In the genomic region with DNA sequence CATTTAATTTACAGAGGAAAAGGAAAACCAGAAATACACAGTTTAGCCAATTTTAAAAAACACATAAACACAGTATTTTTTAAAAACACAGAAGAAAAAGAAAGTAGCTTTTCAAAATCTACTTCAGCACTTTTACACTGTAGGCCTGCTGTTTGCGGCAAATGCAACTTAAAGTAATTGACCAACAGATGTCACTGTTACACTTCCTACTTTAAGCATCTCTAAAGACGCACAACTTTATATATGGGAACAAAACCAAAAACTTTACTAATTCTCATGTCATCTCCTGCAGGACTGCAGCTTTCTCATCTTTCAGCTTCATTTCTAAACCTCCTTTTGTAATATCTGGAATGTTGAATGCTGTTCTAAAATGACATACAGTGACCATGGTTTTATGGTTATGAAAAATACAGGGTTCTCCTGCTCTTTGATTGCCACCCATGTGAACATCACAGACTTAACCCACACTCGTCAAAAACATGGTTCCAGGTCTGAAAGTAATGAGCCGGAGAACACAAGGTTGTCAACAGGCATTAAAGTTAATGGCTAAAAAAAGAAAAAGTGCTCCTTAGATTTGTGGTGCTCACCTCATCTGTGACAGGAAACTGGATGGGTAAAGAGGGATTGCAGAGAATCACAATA, we compare ENCODE assay signal across 9 cellular contexts.
DNase-seq lines count a peak whose midpoint lies in the region; ATAC-seq and TF ChIP-seq lines count a peak whose summit lies in the region.
"Had no signal": no experiment of that assay in that cellular context is flagged by ENCODE, and none has a peak within 500 bp of the region (broad histone marks: within the 10 kb centered on the region; RNA-seq: fewer than 3 reads in every experiment).

No MANE protein-coding gene starts in this region.

- H3K27ac Mint-ChIP-seq in activated CD4-positive, alpha-beta T cell treated with anti-CD3 and anti-CD28 coated beads, Interleukin-2, amount 10 ng/mL, durations not matched to agents 24 days and 14 days, result no peak overlapping the region
- no peak overlapping the region for H3K27ac Mint-ChIP-seq in activated CD4-positive, alpha-beta memory T cell treated with anti-CD3 and anti-CD28 coated beads for 36 hours
- H3K27ac Mint-ChIP-seq: activated naive CD8-positive, alpha-beta T cell had no signal

- no peaks in the 10 kb centered on the region for H3K9me3 ChIP-seq in adrenal gland (replicated peaks in 1 of 3)
- no peaks in the 10 kb centered on the region for H3K9me3 ChIP-seq in vagina

- DNase-seq in activated CD4-positive, alpha-beta T cell treated with anti-CD3 and anti-CD28 coated beads, Interleukin-2, amount 10 ng/mL, durations not matched to agents 24 days and 14 days, result peak; percentile 58
- DNase-seq in activated CD4-positive, alpha-beta T cell treated with anti-CD3 and anti-CD28 coated beads for 48 hours, result no peak
- peak; percentile 67 for DNase-seq in NAMALWA (ENCODE audit: low spot score)
- DNase-seq in adrenal gland, result no peak
- peak; percentile 71 for DNase-seq in iris pigment epithelial cell (ENCODE audit: low read depth)
- no peak for DNase-seq in vagina (ENCODE audit: extremely low spot score in 2 of 2)
- DNase-seq in activated CD4-positive, alpha-beta memory T cell treated with anti-CD3 and anti-CD28 coated beads for 36 hours, result no peak

- H3K4me1 ChIP-seq in adrenal gland (replicated peaks in 1 of 2), result no peaks in the 10 kb centered on the region
- H3K4me1 ChIP-seq in vagina, result no peaks in the 10 kb centered on the region

- CTCF ChIA-PET in activated CD4-positive, alpha-beta memory T cell treated with anti-CD3 and anti-CD28 coated beads for 36 hours (lab: Charles Lee), result interaction anchor here (0.5 to 2.5 kb wide), 18 partner anchors 10 to 778 kb away, joined by 3 to 29 read pairs (median 3); no protein-coding TSS in a partner anchor

- H3K36me3 Mint-ChIP-seq in activated CD4-positive, alpha-beta T cell treated with anti-CD3 and anti-CD28 coated beads, Interleukin-2, amount 10 ng/mL, durations not matched to agents 24 days and 14 days (ENCODE audit: low read depth), result no peaks in the 10 kb centered on the region
- H3K36me3 Mint-ChIP-seq in activated CD4-positive, alpha-beta memory T cell treated with anti-CD3 and anti-CD28 coated beads for 36 hours, result no peaks in the 10 kb centered on the region
- H3K36me3 Mint-ChIP-seq: activated naive CD8-positive, alpha-beta T cell had no signal

- H3K4me3 Mint-ChIP-seq in activated CD4-positive, alpha-beta T cell treated with anti-CD3 and anti-CD28 coated beads, Interleukin-2, amount 10 ng/mL, durations not matched to agents 24 days and 14 days, result no peak overlapping the region
- H3K4me3 Mint-ChIP-seq in activated CD4-positive, alpha-beta memory T cell treated with anti-CD3 and anti-CD28 coated beads for 36 hours, result no peak overlapping the region
- H3K4me3 Mint-ChIP-seq: activated naive CD8-positive, alpha-beta T cell had no signal

- H3K27me3 Mint-ChIP-seq in activated CD4-positive, alpha-beta T cell treated with anti-CD3 and anti-CD28 coated beads, Interleukin-2, amount 10 ng/mL, durations not matched to agents 24 days and 14 days, result peaks cover 2% of the 10 kb centered on the region
- H3K27me3 Mint-ChIP-seq in activated CD4-positive, alpha-beta memory T cell treated with anti-CD3 and anti-CD28 coated beads for 36 hours, result peaks cover 1% of the 10 kb centered on the region
- H3K27me3 Mint-ChIP-seq: activated naive CD8-positive, alpha-beta T cell had no signal

- H3K36me3 ChIP-seq in adrenal gland (replicated peaks in 1 of 2), result no peaks in the 10 kb centered on the region
- H3K36me3 ChIP-seq in vagina, result no peaks in the 10 kb centered on the region

- TF ChIP-seq POLR2A in adrenal gland (IDR thresholded peaks at IDR 0.05) (no peak), vagina (IDR thresholded peaks at IDR 0.05) (no peak)

- 14 to 26% (median 22%) methylated on average over 4 of the region's 4 CpGs for WGBS in adrenal gland, 4 donors

- H3K27me3 ChIP-seq in adrenal gland, result no peaks in the 10 kb centered on the region
- H3K27me3 ChIP-seq in vagina, result no peaks in the 10 kb centered on the region

- H3K4me1 Mint-ChIP-seq in activated CD4-positive, alpha-beta T cell treated with anti-CD3 and anti-CD28 coated beads, Interleukin-2, amount 10 ng/mL, durations not matched to agents 24 days and 14 days, result no peaks in the 10 kb centered on the region
- no peaks in the 10 kb centered on the region for H3K4me1 Mint-ChIP-seq in activated CD4-positive, alpha-beta memory T cell treated with anti-CD3 and anti-CD28 coated beads for 36 hours (ENCODE audit: low read depth)

- no peak overlapping the region for H3K4me3 ChIP-seq in adrenal gland
- no peak overlapping the region for H3K4me3 ChIP-seq in vagina

- intact Hi-C loops in activated CD4-positive, alpha-beta T cell treated with anti-CD3 and anti-CD28 coated beads, Interleukin-2, amount 10 ng/mL, durations not matched to agents 24 days and 14 days (cut with micrococcal nuclease), result loop anchor here (1.0 kb wide), 1 partner anchor 46 kb away; no protein-coding TSS in a partner anchor
- intact Hi-C loops in adrenal gland (cut with DNase I) (no loop called here), vagina (cut with DNase I) (no loop called here)
- intact Hi-C loops in activated CD4-positive, alpha-beta memory T cell treated with anti-CD3 and anti-CD28 coated beads for 36 hours (cut with micrococcal nuclease), result loop anchor here (1.0 to 2.0 kb wide), 2 partner anchors 46 to 614 kb away; no protein-coding TSS in a partner anchor

- POLR2A ChIA-PET in activated CD4-positive, alpha-beta memory T cell treated with anti-CD3 and anti-CD28 coated beads for 36 hours (lab: Charles Lee), result no interaction called here

- H3K9me3 Mint-ChIP-seq in activated CD4-positive, alpha-beta T cell treated with anti-CD3 and anti-CD28 coated beads, Interleukin-2, amount 10 ng/mL, durations not matched to agents 24 days and 14 days, result no peaks in the 10 kb centered on the region
- no peaks in the 10 kb centered on the region for H3K9me3 Mint-ChIP-seq in activated CD4-positive, alpha-beta memory T cell treated with anti-CD3 and anti-CD28 coated beads for 36 hours

- H3K27ac ChIP-seq in adrenal gland (no peak overlapping the region), vagina (no peak overlapping the region)

- ATAC-seq in HG03045 (IDR thresholded peaks at IDR 0.05; ENCODE audit: unreplicated experiment), result no peak

- TF ChIP-seq CTCF in adrenal gland (IDR thresholded peaks at IDR 0.05), result peak in 5 of 6 experiments; percentile 23 to 55 (median 41)
- peak in 2 of 3 experiments; percentile 43 to 51 for TF ChIP-seq CTCF in vagina (IDR thresholded peaks at IDR 0.05)

Comparison
In these comparisons a context has a peak if more than half of its experiments do, and no peak if none do; other contexts are left out.
1. DNase-seq: peak in activated CD4-positive, alpha-beta T cell treated with anti-CD3 and anti-CD28 coated beads, Interleukin-2, amount 10 ng/mL, durations not matched to agents 24 days and 14 days (single experiment), NAMALWA (single experiment) and iris pigment epithelial cell (single experiment); none in activated CD4-positive, alpha-beta T cell treated with anti-CD3 and anti-CD28 coated beads for 48 hours (single experiment), adrenal gland (0 of 7), vagina (0 of 2) and activated CD4-positive, alpha-beta memory T cell treated with anti-CD3 and anti-CD28 coated beads for 36 hours (single experiment).
2. intact Hi-C loops: an anchor here in activated CD4-positive, alpha-beta T cell treated with anti-CD3 and anti-CD28 coated beads, Interleukin-2, amount 10 ng/mL, durations not matched to agents 24 days and 14 days (1.0 kb wide) and activated CD4-positive, alpha-beta memory T cell treated with anti-CD3 and anti-CD28 coated beads for 36 hours (1.0 to 2.0 kb wide); none called in adrenal gland and vagina.